Comparison of ENCODE assay signal across 18 cellular contexts in genomic region chr16:66223176-66223780, GRCh38.
DNase-seq lines count a peak whose midpoint lies in the region; ATAC-seq, FAIRE-seq and TF ChIP-seq lines count a peak whose summit lies in the region.
"Had no signal": no experiment of that assay in that cellular context is flagged by ENCODE, and none has a peak within 500 bp of the region (broad histone marks: within the 10 kb centered on the region; RNA-seq: fewer than 3 reads in every experiment).

No MANE protein-coding gene starts in this region.

- no peak overlapping the region for H3K27ac Mint-ChIP-seq in astrocyte (ENCODE audit: unreplicated experiment)
- H3K27ac Mint-ChIP-seq: activated T-helper 2 cell treated with anti-CD3 and anti-CD28 coated beads, Interferon-gamma antibody, Interleukin-2, Interleukin-4, amounts not matched to agents 10 μg/mL and 5 μg/mL and 100 μg/mL, durations not matched to agents 14 hours and 24 hours and 36 hours; naive thymus-derived CD4-positive, alpha-beta T cell had no signal

- H3K79me2 ChIP-seq in astrocyte (ENCODE audit: insufficient read depth, low read length) = no peaks in the 10 kb centered on the region

- H3K36me3 Mint-ChIP-seq in astrocyte (ENCODE audit: low read depth, unreplicated experiment) = no peaks in the 10 kb centered on the region
- H3K36me3 Mint-ChIP-seq: naive thymus-derived CD4-positive, alpha-beta T cell had no signal

- H3K27me3 Mint-ChIP-seq in astrocyte (ENCODE audit: low read depth, unreplicated experiment) = peaks cover 13% of the 10 kb centered on the region

- H3K4me1 Mint-ChIP-seq in astrocyte (ENCODE audit: low read depth, unreplicated experiment) = peaks cover 10% of the 10 kb centered on the region

- no peak overlapping the region for H3K9ac ChIP-seq in astrocyte (ENCODE audit: low read length)

- H3K9me3 Mint-ChIP-seq in astrocyte (ENCODE audit: unreplicated experiment) = peaks cover 3% of the 10 kb centered on the region
- H3K9me3 Mint-ChIP-seq: activated T-helper 2 cell treated with anti-CD3 and anti-CD28 coated beads, Interferon-gamma antibody, Interleukin-2, Interleukin-4, amounts not matched to agents 10 μg/mL and 5 μg/mL and 100 μg/mL, durations not matched to agents 14 hours and 24 hours and 36 hours had no signal

- H3K4me2 ChIP-seq in astrocyte (ENCODE audit: low read length) = peak overlapping the region; percentile 28

- H2AFZ ChIP-seq in astrocyte (ENCODE audit: low read depth, low read length) = no peak overlapping the region

- H3K4me3 ChIP-seq in astrocyte (ENCODE audit: insufficient read depth, low read depth, low read length) = no peak overlapping the region
- H3K4me3 ChIP-seq: HAP-1, lower lobe of right lung, Peyer's patch had no signal

- ATAC-seq in GM19035 (IDR thresholded peaks at IDR 0.05; ENCODE audit: unreplicated experiment) (no peak), GM21528 (IDR thresholded peaks at IDR 0.05; ENCODE audit: low FRiP score, unreplicated experiment) (no peak)
- ATAC-seq: lower lobe of right lung; naive thymus-derived CD4-positive, alpha-beta T cell had no signal

- no peaks in the 10 kb centered on the region for H4K20me1 ChIP-seq in astrocyte (ENCODE audit: insufficient read depth, low read length)

- no peak overlapping the region for H3K27ac ChIP-seq in astrocyte (ENCODE audit: low read depth, low read length)
- H3K27ac ChIP-seq: 22Rv1, lower lobe of right lung, Peyer's patch had no signal

- no peaks in the 10 kb centered on the region for H3K9me3 ChIP-seq in astrocyte (ENCODE audit: insufficient read depth, low read depth, low read length)
- H3K9me3 ChIP-seq: HAP-1, lower lobe of right lung, Peyer's patch had no signal

- no peak for FAIRE-seq in astrocyte (lab: Jason Lieb, UNC)

- peaks cover 7% of the 10 kb centered on the region for H3K27me3 ChIP-seq in astrocyte (ENCODE audit: insufficient read depth, low read length)
- H3K27me3 ChIP-seq: Peyer's patch had no signal

- H3K36me3 ChIP-seq in astrocyte (ENCODE audit: insufficient read depth, low read length) = no peaks in the 10 kb centered on the region
- H3K36me3 ChIP-seq: HAP-1, lower lobe of right lung, Peyer's patch had no signal

- DNase-seq in NCI-H345 (lab: John Stamatoyannopoulos, UW) (peak; percentile 3), NCI-H345 treated with DMSO at 0.1 percent for 48 hours (lab: John Stamatoyannopoulos, UW; ENCODE audit: unreplicated experiment) (no peak), astrocyte (ENCODE audit: low read depth) (peak; percentile 61), head of caudate nucleus (peak in 22 of 42 donors; percentile 15 to 69 (median 36)), stromal cell of bone marrow (ENCODE audit: low read depth) (peak; percentile 79), T-helper 9 cell (no peak)
- DNase-seq: Calu3; foreskin melanocyte; lower lobe of right lung; MM.1S; naive thymus-derived CD4-positive, alpha-beta T cell; NCI-H2029; Peyer's patch had no signal

- peaks cover 15% of the 10 kb centered on the region for H3K4me1 ChIP-seq in astrocyte (ENCODE audit: insufficient read depth, low read length)
- H3K4me1 ChIP-seq: HAP-1, lower lobe of right lung, Peyer's patch had no signal

- intact Hi-C loops in head of caudate nucleus (cut with DNase I) = no loop called here

- H3K4me3 Mint-ChIP-seq in astrocyte (ENCODE audit: unreplicated experiment) = no peak overlapping the region
- H3K4me3 Mint-ChIP-seq: naive thymus-derived CD4-positive, alpha-beta T cell had no signal

- no peak for TF ChIP-seq CTCF in astrocyte (IDR thresholded peaks at IDR 0.05; ENCODE audit: insufficient read depth, low read depth, low read length)

Comparison
In these comparisons a context has a peak if more than half of its experiments do, and no peak if none do; other contexts are left out.
1. DNase-seq: peak in NCI-H345 (single experiment), astrocyte (single experiment), head of caudate nucleus (22 of 42) and stromal cell of bone marrow (single experiment); none in NCI-H345 treated with DMSO at 0.1 percent for 48 hours (single experiment) and T-helper 9 cell (single experiment).